ENCODE assay signal across 8 cellular contexts in the genomic region with DNA sequence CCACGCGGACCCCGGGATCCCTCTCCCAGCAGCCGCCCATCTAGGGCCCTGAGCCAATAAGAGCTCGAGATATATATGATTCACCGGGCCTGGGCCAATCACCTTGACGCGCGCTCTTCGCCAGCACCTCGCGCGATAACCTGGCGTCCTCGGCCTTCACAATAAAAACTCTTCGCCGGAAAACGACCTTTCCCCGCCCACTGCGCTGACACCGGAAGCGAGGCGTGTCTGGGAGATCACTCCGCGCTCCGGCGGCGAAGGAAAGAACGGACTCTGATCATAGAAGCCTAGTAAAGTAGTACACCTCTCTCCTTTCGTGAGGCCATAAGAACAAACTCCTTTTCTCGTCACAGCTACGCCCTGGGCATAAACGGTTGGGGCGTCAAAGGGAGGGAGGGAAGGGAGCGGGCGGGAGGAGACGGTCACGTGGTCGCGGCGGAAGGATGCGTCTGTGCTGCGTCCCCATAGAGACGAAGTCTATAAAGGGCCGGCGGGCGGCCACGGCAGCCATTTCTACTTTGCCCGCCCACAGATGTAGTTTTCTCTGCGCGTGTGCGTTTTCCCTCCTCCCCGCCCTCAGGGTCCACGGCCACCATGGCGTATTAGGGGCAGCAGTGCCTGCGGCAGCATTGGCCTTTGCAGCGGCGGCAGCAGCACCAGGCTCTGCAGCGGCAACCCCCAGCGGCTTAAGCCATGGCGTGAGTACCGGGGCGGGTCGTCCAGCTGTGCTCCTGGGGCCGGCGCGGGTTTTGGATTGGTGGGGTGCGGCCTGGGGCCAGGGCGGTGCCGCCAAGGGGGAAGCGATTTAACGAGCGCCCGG. TPM values are rescaled to one million over a fixed set of nuclear protein-coding genes. Genes with fewer than 3 reads are reported as not detected.
DNase-seq lines count a peak whose midpoint lies in the region; ATAC-seq and TF ChIP-seq lines count a peak whose summit lies in the region.

A gene with protein sequence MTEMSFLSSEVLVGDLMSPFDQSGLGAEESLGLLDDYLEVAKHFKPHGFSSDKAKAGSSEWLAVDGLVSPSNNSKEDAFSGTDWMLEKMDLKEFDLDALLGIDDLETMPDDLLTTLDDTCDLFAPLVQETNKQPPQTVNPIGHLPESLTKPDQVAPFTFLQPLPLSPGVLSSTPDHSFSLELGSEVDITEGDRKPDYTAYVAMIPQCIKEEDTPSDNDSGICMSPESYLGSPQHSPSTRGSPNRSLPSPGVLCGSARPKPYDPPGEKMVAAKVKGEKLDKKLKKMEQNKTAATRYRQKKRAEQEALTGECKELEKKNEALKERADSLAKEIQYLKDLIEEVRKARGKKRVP (plus strand): TSS at position 509 of the 820 bp plus-strand sequence. CDS start 884 bp downstream, outside the sequence.

- H3K27me3 ChIP-seq in Panc1 (ENCODE audit: control insufficient read depth, insufficient read depth, low read length) (no peaks in the 10 kb centered on the region), mucosa of stomach (ENCODE audit: control insufficient read depth, insufficient read depth, low read length) (no peaks in the 10 kb centered on the region)

- BruUV-seq in Panc1 (replicated peaks; lab: Mats Ljungman, UMichigan): no TSS peak

- H3K27ac ChIP-seq in Panc1 (ENCODE audit: low read length): peak within 1 kb of the TSS; percentile 95

- no peak for TF ChIP-seq CTCF in Panc1 (IDR thresholded peaks at IDR 0.05)

- in situ Hi-C loops in Panc1 (cut with HindIII; ENCODE audit: low pct_unique_long_range_greater_than_20kb, low sequenced_read_pairs): no loop called here

- CTCF ChIA-PET in Panc1 (lab: Charles Lee): interaction anchor here (0.7 to 1.0 kb wide), 3 partner anchors 24 to 534 kb away, joined by 3 to 5 read pairs (median 3); no protein-coding TSS in a partner anchor

- H3K36me3 ChIP-seq in Panc1 (ENCODE audit: control insufficient read depth, insufficient read depth, low read length) (peaks cover 16% of the 10 kb centered on the region), mucosa of stomach (ENCODE audit: control insufficient read depth, insufficient read depth, low read length) (peaks cover 17% of the 10 kb centered on the region)

- peaks cover 51% of the 10 kb centered on the region for H3K4me1 Mint-ChIP-seq in activated T-cell treated with anti-CD3 and anti-CD28 coated beads, Interleukin-2, amount 50 U/mL, for 4 hours (ENCODE audit: low read depth)

- H3K4me1 ChIP-seq in Panc1 (ENCODE audit: control insufficient read depth, insufficient read depth, low read length) (peaks cover 17% of the 10 kb centered on the region), mucosa of stomach (ENCODE audit: control insufficient read depth, insufficient read depth, low read length) (peaks cover 22% of the 10 kb centered on the region)

- intact Hi-C loops in Panc1 (cut with micrococcal nuclease; ENCODE audit: unreplicated experiment): no loop called here

- H3K9ac ChIP-seq in mucosa of stomach (ENCODE audit: low read length): peak within 1 kb of the TSS; percentile 99

- no peaks in the 10 kb centered on the region for H3K9me3 ChIP-seq in Panc1 (ENCODE audit: control insufficient read depth, insufficient read depth, low read depth, low read length)
- no peaks in the 10 kb centered on the region for H3K9me3 ChIP-seq in mucosa of stomach (ENCODE audit: control insufficient read depth, low read length)

- H3K27me3 Mint-ChIP-seq in activated T-cell treated with anti-CD3 and anti-CD28 coated beads, Interleukin-2, amount 50 U/mL, for 4 hours (ENCODE audit: low read depth): peaks cover 2% of the 10 kb centered on the region

- H3K4me3 ChIP-seq in Panc1 (ENCODE audit: low read depth in 2 of 2, low read length in 2 of 2) (peak within 1 kb of the TSS; percentile 75 to 84), mucosa of stomach (ENCODE audit: low read length) (peak within 1 kb of the TSS; percentile 92)

- POLR2A ChIA-PET in Panc1 (lab: Charles Lee): interaction anchor here (0.5 to 1.1 kb wide), 6 partner anchors 9 to 592 kb away, joined by 4 to 8 read pairs (median 4); a partner anchor contains a TSS

- DNase-seq in DMS53 (lab: John Stamatoyannopoulos, UW): peak; percentile 99
- DNase-seq in KG1 (lab: John Stamatoyannopoulos, UW): peak; percentile 100
- peak; percentile 81 for DNase-seq in Panc1 (ENCODE audit: low read depth, low spot score)
- DNase-seq in activated T-cell treated with anti-CD3 and anti-CD28 coated beads, Interleukin-2, amount 50 U/mL, for 4 hours: peak; percentile 95
- peak; percentile 99 to 100 for DNase-seq in erythroblast (lab: John Stamatoyannopoulos, UW)
- peak; percentile 89 to 90 for DNase-seq in stimulated activated CD8-positive, alpha-beta memory T cell treated with anti-CD3 and anti-CD28 coated beads, Interleukin-7, amount 100 ng/mL, for 1 hour (ENCODE audit: low read depth in 2 of 2)

- ATAC-seq in GM21723 (IDR thresholded peaks at IDR 0.05; ENCODE audit: unreplicated experiment) (peak; percentile 71), Panc1 (peak; percentile 86)
- peak; percentile 86 for ATAC-seq in activated T-cell treated with anti-CD3 and anti-CD28 coated beads, Interleukin-2, amount 50 U/mL, for 4 hours

- no peaks in the 10 kb centered on the region for H3K9me3 Mint-ChIP-seq in activated T-cell treated with anti-CD3 and anti-CD28 coated beads, Interleukin-2, amount 50 U/mL, for 4 hours

- peak; percentile 99 for TF ChIP-seq POLR2A in erythroblast (IDR thresholded peaks at IDR 0.05; ENCODE audit: low read length)

- H3K36me3 Mint-ChIP-seq in activated T-cell treated with anti-CD3 and anti-CD28 coated beads, Interleukin-2, amount 50 U/mL, for 4 hours (ENCODE audit: insufficient read depth): peaks cover 40% of the 10 kb centered on the region

- peak within 1 kb of the TSS; percentile 96 for H3K4me3 Mint-ChIP-seq in activated T-cell treated with anti-CD3 and anti-CD28 coated beads, Interleukin-2, amount 50 U/mL, for 4 hours

RNA-seq across cellular contexts. Expression of the gene that starts here (rescaled TPM):
- 177 TPM for total RNA-seq in Panc1 (2021; ENCODE audit: unreplicated experiment)
- 378 TPM for polyA plus RNA-seq in Panc1 (2012; ENCODE audit: insufficient read length)
- total RNA-seq in activated T-cell treated with anti-CD3 and anti-CD28 coated beads, Interleukin-2, amount 50 U/mL, for 4 hours: 100 to 1,000 TPM; 611 to 673 (median 650) TPM

Comparison
In these comparisons a context has a peak if more than half of its experiments do, and no peak if none do; other contexts are left out.
1. Peak in every context shown above with its lines: DNase-seq, ATAC-seq, H3K4me3 ChIP-seq and H3K27ac ChIP-seq.